In genomic region chr11:99098258-99098657, GRCh38 we compare ENCODE assay signal across 24 cellular contexts.
DNase-seq lines count a peak whose midpoint lies in the region; ATAC-seq, FAIRE-seq and TF ChIP-seq lines count a peak whose summit lies in the region.
"Had no signal": no experiment of that assay in that cellular context is flagged by ENCODE, and none has a peak within 500 bp of the region (broad histone marks: within the 10 kb centered on the region; RNA-seq: fewer than 3 reads in every experiment).

No MANE protein-coding gene starts in this region.

- peak overlapping the region; percentile 99 for H3K9ac ChIP-seq in KMS-11
- H3K9ac ChIP-seq: SK-N-SH had no signal

- no peaks in the 10 kb centered on the region for H3K27me3 ChIP-seq in KMS-11 (ENCODE audit: insufficient read depth, low read depth)
- no peaks in the 10 kb centered on the region for H3K27me3 ChIP-seq in effector memory CD4-positive, alpha-beta T cell (replicated peaks; ENCODE audit: control insufficient read depth, insufficient read depth, low read length, poor library complexity, severe bottlenecking)
- H3K27me3 ChIP-seq: dorsolateral prefrontal cortex, hepatocyte, thyroid gland had no signal

- H3K4me3 ChIP-seq in KMS-11 (IDR thresholded peaks at IDR 0.05; ENCODE audit: insufficient read depth, low read depth, low read length) (no peak overlapping the region), lower leg skin (ENCODE audit: low read depth, poor library complexity, severe bottlenecking) (no peak overlapping the region)
- no peak overlapping the region for H3K4me3 ChIP-seq in effector memory CD4-positive, alpha-beta T cell (ENCODE audit: insufficient read depth, low read depth, low read length, poor library complexity, severe bottlenecking)
- H3K4me3 ChIP-seq: dorsolateral prefrontal cortex, GM12878, hepatocyte, smooth muscle cell, thyroid gland had no signal

- peak overlapping the region; percentile 99 for H3K27ac ChIP-seq in KMS-11
- H3K27ac ChIP-seq in effector memory CD4-positive, alpha-beta T cell (ENCODE audit: insufficient read depth, low read length, poor library complexity, severe bottlenecking), result no peak overlapping the region
- H3K27ac ChIP-seq: dorsolateral prefrontal cortex, epithelial cell of prostate, hepatocyte, thyroid gland had no signal

- no peaks in the 10 kb centered on the region for H3K36me3 ChIP-seq in KMS-11 (ENCODE audit: insufficient read depth)
- no peaks in the 10 kb centered on the region for H3K36me3 ChIP-seq in effector memory CD4-positive, alpha-beta T cell (ENCODE audit: control insufficient read depth, insufficient read depth, low read length)
- H3K36me3 ChIP-seq: thyroid gland had no signal

- H4K20me1 ChIP-seq in KMS-11 (ENCODE audit: insufficient read depth), result no peaks in the 10 kb centered on the region

- ATAC-seq in GM18519 (IDR thresholded peaks at IDR 0.05; ENCODE audit: low FRiP score, unreplicated experiment) (peak; percentile 8), GM21717 (IDR thresholded peaks at IDR 0.05; ENCODE audit: unreplicated experiment) (peak; percentile 18), HG03571 (IDR thresholded peaks at IDR 0.05; ENCODE audit: unreplicated experiment) (no peak), HG02885 (IDR thresholded peaks at IDR 0.05; ENCODE audit: poor library complexity, unreplicated experiment) (no peak)
- ATAC-seq: left ventricle myocardium superior; stimulated activated naive CD8-positive, alpha-beta T cell treated with anti-CD3 and anti-CD28 coated beads, Interleukin-15, Interleukin-2, amounts not matched to agents 100 U/mL and 50 U/mL, for 24 hours had no signal

- H3K79me2 ChIP-seq in KMS-11 (ENCODE audit: insufficient read depth, low read depth), result peaks cover 54% of the 10 kb centered on the region
- H3K79me2 ChIP-seq: hepatocyte had no signal

- no peak for TF ChIP-seq POLR2A in lower leg skin (IDR thresholded peaks at IDR 0.05)

- FAIRE-seq in islet of Langerhans (lab: Jason Lieb, UNC), result peak; percentile 74

- TF ChIP-seq CTCF in KMS-11 (conservative IDR thresholded peaks at IDR 0.05; ENCODE audit: low read depth, low read length) (no peak), lower leg skin (IDR thresholded peaks at IDR 0.05) (no peak)

- H3K9me3 ChIP-seq in effector memory CD4-positive, alpha-beta T cell (ENCODE audit: control insufficient read depth, low read length), result no peaks in the 10 kb centered on the region
- H3K9me3 ChIP-seq: SK-N-SH, thyroid gland had no signal

- H3K4me2 ChIP-seq in KMS-11, result peak overlapping the region; percentile 67
- H3K4me2 ChIP-seq: hepatocyte, SK-N-SH, smooth muscle cell had no signal

- 75 to 80% methylated on average over 6 of the region's 6 CpGs for WGBS in lower leg skin, 2 donors

- intact Hi-C loops in lower leg skin (cut with DNase I; ENCODE audit: low total_unique reads), result no loop called here

- H3K4me1 ChIP-seq in KMS-11 (ENCODE audit: low read depth, poor library complexity, severe bottlenecking), result peaks cover 31% of the 10 kb centered on the region
- H3K4me1 ChIP-seq in effector memory CD4-positive, alpha-beta T cell (ENCODE audit: control insufficient read depth, insufficient read depth, low read length, poor library complexity, severe bottlenecking), result no peaks in the 10 kb centered on the region
- H3K4me1 ChIP-seq: thyroid gland had no signal

- DNase-seq in lower leg skin (ENCODE audit: low spot score in 2 of 2), result no peak
- no peak for DNase-seq in effector memory CD4-positive, alpha-beta T cell
- DNase-seq: activated CD4-positive, alpha-beta T cell treated with anti-CD3 and anti-CD28 coated beads, Interleukin-2, amount 50 U/mL, for 48 hours; aorta; CD4-positive, CD25-positive, alpha-beta regulatory T cell; dorsolateral prefrontal cortex; foreskin fibroblast; GDM1; left ventricle myocardium superior; NCI-H1436 treated with DMSO at 0.1 percent for 48 hours; SK-N-SH; stimulated activated CD4-positive, alpha-beta T cell treated with anti-CD3 and anti-CD28 coated beads, Interleukin-2, amount 100 ng/mL, for 48 hours; stimulated activated naive CD8-positive, alpha-beta T cell treated with anti-CD3 and anti-CD28 coated beads, Interleukin-15, Interleukin-2, amounts not matched to agents 100 U/mL and 50 U/mL, for 24 hours; thyroid gland had no signal

- no peak overlapping the region for H2AFZ ChIP-seq in KMS-11 (ENCODE audit: low read depth)
- H2AFZ ChIP-seq: hepatocyte had no signal

Comparison
In these comparisons a context has a peak if more than half of its experiments do, and no peak if none do; other contexts are left out.
1. ATAC-seq: peak in GM18519 (single experiment) and GM21717 (single experiment); none in HG03571 (single experiment) and HG02885 (single experiment).